In the genomic region with DNA sequence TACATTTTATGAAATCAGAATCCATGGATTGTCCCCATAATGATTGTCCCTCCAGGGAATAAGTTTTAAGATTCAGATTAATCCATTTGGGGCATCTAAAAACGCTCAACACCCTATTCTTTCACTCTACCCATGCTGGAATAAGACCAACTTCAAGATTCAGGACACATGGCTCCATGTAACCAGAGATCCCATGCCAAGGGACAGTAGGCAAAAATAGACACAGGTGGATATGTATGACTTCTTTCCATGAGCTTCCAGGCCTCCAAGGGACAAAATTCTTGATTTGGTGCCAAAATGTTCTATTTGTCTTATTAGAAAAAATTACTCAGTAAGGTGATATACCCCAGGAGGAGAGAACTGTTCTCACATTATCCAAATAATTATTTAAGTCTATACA, we compare ENCODE assay signal across 28 cellular contexts.
"Had no signal": no experiment of that assay in that cellular context is flagged by ENCODE, and none has a peak within 500 bp of the region (broad histone marks: within the 10 kb centered on the region; RNA-seq: fewer than 3 reads in every experiment).

No MANE protein-coding gene starts in this region.

- H3K4me2 ChIP-seq: smooth muscle cell had no signal

- H3K36me3 ChIP-seq: neutrophil, pancreas, prostate gland, right lobe of liver, sigmoid colon, spleen, suprapubic skin, tibial artery, transverse colon, upper lobe of right lung, uterus had no signal

- DNase-seq: naive thymus-derived CD8-positive, alpha-beta T cell; nephron progenitor cell; nucleus accumbens; pancreas; right cardiac atrium; right lobe of liver; sigmoid colon; spleen; stimulated activated CD4-positive, alpha-beta T cell treated with anti-CD3 and anti-CD28 coated beads, Interleukin-12 subunit alpha, Interleukin-12 subunit beta, amount 100 ng/mL, for 4 hours; stimulated activated CD4-positive, alpha-beta T cell treated with anti-CD3 and anti-CD28 coated beads, Interleukin-1b, Interleukin-23, amount 100 ng/mL, for 48 hours; stimulated activated CD4-positive, alpha-beta T cell treated with anti-CD3 and anti-CD28 coated beads, Interleukin-4, amount 100 ng/mL, for 1 hour; stimulated activated CD4-positive, alpha-beta T cell treated with anti-CD3 and anti-CD28 coated beads, Interleukin-4, amount 100 ng/mL, for 4 hours; stimulated activated CD8-positive, alpha-beta memory T cell treated with anti-CD3 and anti-CD28 coated beads, Interleukin-4, amount 100 ng/mL, for 48 hours; stimulated activated naive CD4-positive, alpha-beta T cell; stimulated activated naive CD8-positive, alpha-beta T cell treated with anti-CD3 and anti-CD28 coated beads, Interleukin-15, amount 100 ng/mL, for 72 hours; stimulated activated naive CD8-positive, alpha-beta T cell treated with anti-CD3 and anti-CD28 coated beads, Interleukin-15, Interleukin-2, amounts not matched to agents 100 U/mL and 50 U/mL, for 24 hours; testis; tibial artery; transverse colon; upper lobe of right lung; uterus had no signal

- H3K27me3 ChIP-seq: neutrophil, pancreas, right lobe of liver, sigmoid colon, spleen, suprapubic skin, testis, tibial artery, transverse colon, upper lobe of right lung, uterus had no signal

- H3K9me3 ChIP-seq: neutrophil, pancreas, prostate gland, right lobe of liver, sigmoid colon, spleen, suprapubic skin, testis, tibial artery, transverse colon, upper lobe of right lung, uterus had no signal

- H3K27ac ChIP-seq: neutrophil, pancreas, prostate gland, right lobe of liver, sigmoid colon, skin epidermis, spleen, suprapubic skin, testis, tibial artery, transverse colon, upper lobe of right lung, uterus had no signal

- ATAC-seq: naive thymus-derived CD8-positive, alpha-beta T cell; natural killer cell treated with Interleukin-12 subunit alpha and Interleukin-12 subunit beta and Interleukin-15 and Interleukin-18, amount 100 ng/mL, for 72 hours; pancreas; right cardiac atrium; right lobe of liver; stimulated activated memory B cell treated with anti-CD40 and anti-IgM and Interleukin-4, amounts not matched to agents 10 μg/mL and 1 μg/mL and 100 μg/mL, for 72 hours; stimulated activated naive CD8-positive, alpha-beta T cell treated with anti-CD3 and anti-CD28 coated beads, Interleukin-15, amount 100 ng/mL, for 72 hours; stimulated activated naive CD8-positive, alpha-beta T cell treated with anti-CD3 and anti-CD28 coated beads, Interleukin-15, Interleukin-2, amounts not matched to agents 100 U/mL and 50 U/mL, for 24 hours; upper lobe of right lung had no signal

- H3K4me3 ChIP-seq: pancreas, prostate gland, right lobe of liver, sigmoid colon, skin epidermis, smooth muscle cell, spleen, suprapubic skin, testis, tibial artery, transverse colon, upper lobe of right lung, uterus had no signal

- H3K4me1 ChIP-seq: pancreas, prostate gland, sigmoid colon, suprapubic skin, testis, tibial artery, upper lobe of right lung, uterus had no signal
